In genomic region chr4:7522452-7522851, GRCh38 we compare ENCODE assay signal across 21 cellular contexts.
"Had no signal": no experiment of that assay in that cellular context is flagged by ENCODE, and none has a peak within 500 bp of the region (broad histone marks: within the 10 kb centered on the region; RNA-seq: fewer than 3 reads in every experiment).

No MANE protein-coding gene starts in this region.

- ATAC-seq: Right ventricle myocardium inferior, SK-N-SH treated with all-trans-retinoic acid at 6 μM for 48 hours had no signal

- H3K27ac Mint-ChIP-seq: IgD-negative memory B cell had no signal

- H3K9me3 ChIP-seq: Peyer's patch, SJCRH30 had no signal

- H3K4me1 Mint-ChIP-seq: IgD-negative memory B cell had no signal

- H3K27me3 ChIP-seq: Peyer's patch had no signal

- DNase-seq: KBM-7, MV-4-11, NCI-H1048, NCI-H1105 treated with DMSO at 0.1 percent for 48 hours, NCI-H1417 treated with DMSO at 0.1 percent for 48 hours, NCI-H146, NCI-H1694 treated with DMSO at 0.1 percent for 48 hours, NCI-H1930, NCI-H2081, NCI-H2107, NCI-H2227 treated with DMSO at 0.1 percent for 48 hours, NCI-H526 treated with DMSO at 0.1 percent for 48 hours, NCI-H748 treated with DMSO at 0.1 percent for 48 hours, OCI-M1, PC-9, Peyer's patch, SHP77 treated with DMSO at 0.1 percent for 48 hours had no signal

- H3K36me3 Mint-ChIP-seq: IgD-negative memory B cell had no signal

- H3K4me1 ChIP-seq: Peyer's patch had no signal

- H2AFZ ChIP-seq: PC-9 had no signal

- H3K27ac ChIP-seq: PC-9, Peyer's patch, SJCRH30 had no signal

- H3K4me2 ChIP-seq: PC-9 had no signal

- H3K4me3 ChIP-seq: PC-9, Peyer's patch, SJCRH30 had no signal

- H3K9me3 Mint-ChIP-seq: IgD-negative memory B cell had no signal

- H3K4me3 Mint-ChIP-seq: IgD-negative memory B cell had no signal

- H3K36me3 ChIP-seq: Peyer's patch, SJCRH30 had no signal
